29 cellular contexts compared by ENCODE assay signal in the genomic region with DNA sequence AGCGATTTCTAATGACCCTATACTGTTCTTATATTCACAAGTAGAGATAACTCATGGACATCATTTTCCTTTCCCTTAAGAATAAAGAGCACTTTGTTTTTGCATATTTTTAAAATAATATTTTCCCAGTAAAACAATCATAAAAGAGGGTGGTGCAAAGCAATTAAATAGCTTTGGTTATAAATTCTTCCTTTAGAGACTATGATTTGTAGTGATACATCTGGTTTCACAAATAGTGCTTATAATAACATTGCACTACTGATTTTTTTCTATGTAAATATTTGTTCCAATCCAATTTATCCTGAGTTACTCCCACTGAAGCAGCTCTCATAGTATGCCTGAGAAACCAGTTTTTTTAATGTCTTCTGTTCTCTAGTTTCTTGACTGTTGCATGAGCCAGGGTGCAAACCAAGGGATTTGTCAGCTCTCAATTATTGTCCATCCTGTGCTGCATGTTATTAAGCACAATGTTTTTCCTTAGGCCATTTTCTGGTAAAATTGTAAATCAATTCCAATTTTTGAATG.
DNase-seq lines count a peak whose midpoint lies in the region; ATAC-seq, FAIRE-seq and TF ChIP-seq lines count a peak whose summit lies in the region.
"Had no signal": no experiment of that assay in that cellular context is flagged by ENCODE, and none has a peak within 500 bp of the region (broad histone marks: within the 10 kb centered on the region; RNA-seq: fewer than 3 reads in every experiment).

No MANE protein-coding gene starts in this region.

- intact Hi-C loops in gastrocnemius medialis (cut with DNase I; ENCODE audit: low total_unique reads), result no loop called here

- peak; percentile 10 for DNase-seq in DMS153 (lab: John Stamatoyannopoulos, UW)
- no peak for DNase-seq in DMS153 treated with DMSO at 0.1 percent for 48 hours (lab: John Stamatoyannopoulos, UW; ENCODE audit: unreplicated experiment)
- DNase-seq in NCI-H146 treated with DMSO at 0.1 percent for 48 hours (lab: John Stamatoyannopoulos, UW; ENCODE audit: unreplicated experiment), result peak; percentile 49
- peak; percentile 42 for DNase-seq in dedifferentiated amniotic fluid mesenchymal stem cell (ENCODE audit: extremely low spot score)
- DNase-seq in D721Med (ENCODE audit: insufficient read length, low spot score), result no peak
- DNase-seq in gastrocnemius medialis, result no peak
- DNase-seq: activated CD4-positive, alpha-beta T cell treated with anti-CD3 and anti-CD28 coated beads for 48 hours; activated naive CD4-positive, alpha-beta T cell; activated T-cell treated with anti-CD3 and anti-CD28 coated beads, Interleukin-2, amount 50 U/mL, for 4 hours; adrenal gland; head of caudate nucleus; MV-4-11; NCI-H2081; psoas muscle; RPMI8226; SK-N-SH had no signal

- no peak for FAIRE-seq in D721Med (lab: Jason Lieb, UNC)
- FAIRE-seq: GM12892, H1 had no signal

- peaks cover 5% of the 10 kb centered on the region for H3K9me3 Mint-ChIP-seq in nephron

- H3K36me3 Mint-ChIP-seq in nephron (ENCODE audit: low read depth), result peaks cover 5% of the 10 kb centered on the region
- H3K36me3 Mint-ChIP-seq: memory B cell had no signal

- TF ChIP-seq POLR2A in gastrocnemius medialis (IDR thresholded peaks at IDR 0.05), result no peak

- in situ Hi-C loops in gastrocnemius medialis (cut with MboI; ENCODE audit: low sequenced_read_pairs in 4 of 4), result no loop called here

- H3K27ac ChIP-seq in gastrocnemius medialis, result no peak overlapping the region
- H3K27ac ChIP-seq: 22Rv1, adrenal gland, coronary artery, KMS-11, neutrophil, psoas muscle, tibial nerve had no signal

- no peaks in the 10 kb centered on the region for H3K36me3 ChIP-seq in gastrocnemius medialis
- H3K36me3 ChIP-seq: adrenal gland, breast epithelium, neutrophil, tibial nerve had no signal

- TF ChIP-seq CTCF in nephron (IDR thresholded peaks at IDR 0.05; ENCODE audit: unreplicated experiment in 3 of 3) (no peak), D721Med (IDR thresholded peaks at IDR 0.05; ENCODE audit: insufficient read depth, missing control alignments) (no peak), gastrocnemius medialis (IDR thresholded peaks at IDR 0.05 in 4 of 5, conservative IDR thresholded peaks at IDR 0.05 in 1 of 5) (no peak)

- peaks cover 5% of the 10 kb centered on the region for H3K4me1 Mint-ChIP-seq in nephron
- H3K4me1 Mint-ChIP-seq: B cell, memory B cell had no signal

- no peak overlapping the region for H3K4me3 Mint-ChIP-seq in nephron
- H3K4me3 Mint-ChIP-seq: activated T-cell treated with anti-CD3 and anti-CD28 coated beads, Interleukin-2, amount 50 U/mL, for 4 hours; B cell; memory B cell; stimulated activated naive CD8-positive, alpha-beta T cell treated with anti-CD3 and anti-CD28 coated beads, Interleukin-15, Interleukin-2, amounts not matched to agents 100 ng/mL and 50 ng/mL, for 24 hours had no signal

- no peak overlapping the region for H3K4me3 ChIP-seq in gastrocnemius medialis
- H3K4me3 ChIP-seq: adrenal gland, breast epithelium, coronary artery, psoas muscle, tibial nerve had no signal

- no peak for ATAC-seq in HG03039 (IDR thresholded peaks at IDR 0.05; ENCODE audit: unreplicated experiment)
- no peak for ATAC-seq in gastrocnemius medialis
- ATAC-seq: activated T-cell treated with anti-CD3 and anti-CD28 coated beads, Interleukin-2, amount 50 U/mL, for 4 hours; psoas muscle had no signal

- H3K27me3 Mint-ChIP-seq in nephron (ENCODE audit: low read depth), result no peaks in the 10 kb centered on the region
- H3K27me3 Mint-ChIP-seq: B cell; memory B cell; stimulated activated naive CD8-positive, alpha-beta T cell treated with anti-CD3 and anti-CD28 coated beads, Interleukin-15, Interleukin-2, amounts not matched to agents 100 ng/mL and 50 ng/mL, for 24 hours had no signal

- no peaks in the 10 kb centered on the region for H3K4me1 ChIP-seq in gastrocnemius medialis
- H3K4me1 ChIP-seq: adrenal gland, breast epithelium, psoas muscle had no signal

- H3K27me3 ChIP-seq in gastrocnemius medialis, result no peaks in the 10 kb centered on the region
- H3K27me3 ChIP-seq: adrenal gland, breast epithelium, neutrophil, tibial nerve had no signal

- H3K27ac Mint-ChIP-seq in nephron, result peak overlapping the region; percentile 11 to 76 (median 49)
- H3K27ac Mint-ChIP-seq: B cell; memory B cell; stimulated activated naive CD8-positive, alpha-beta T cell treated with anti-CD3 and anti-CD28 coated beads, Interleukin-15, Interleukin-2, amounts not matched to agents 100 ng/mL and 50 ng/mL, for 24 hours had no signal

- H3K9me3 ChIP-seq in gastrocnemius medialis, result no peaks in the 10 kb centered on the region
- H3K9me3 ChIP-seq: adrenal gland, breast epithelium, neutrophil, psoas muscle, SK-N-SH, tibial nerve had no signal

Comparison
In these comparisons a context has a peak if more than half of its experiments do, and no peak if none do; other contexts are left out.
1. DNase-seq: peak in DMS153 (single experiment), NCI-H146 treated with DMSO at 0.1 percent for 48 hours (single experiment) and dedifferentiated amniotic fluid mesenchymal stem cell (single experiment); none in DMS153 treated with DMSO at 0.1 percent for 48 hours (single experiment), D721Med (single experiment) and gastrocnemius medialis (0 of 2).